Comparison of ENCODE assay signal across 15 cellular contexts in genomic region chr14:43647302-43647701, GRCh38.
DNase-seq lines count a peak whose midpoint lies in the region; ATAC-seq and TF ChIP-seq lines count a peak whose summit lies in the region.
"Had no signal": no experiment of that assay in that cellular context is flagged by ENCODE, and none has a peak within 500 bp of the region (broad histone marks: within the 10 kb centered on the region; RNA-seq: fewer than 3 reads in every experiment).

No MANE protein-coding gene starts in this region.

- no peak overlapping the region for H4K8ac ChIP-seq in mesenchymal stem cell (ENCODE audit: low read length)

- no peak overlapping the region for H2AK5ac ChIP-seq in mesenchymal stem cell (ENCODE audit: low read length, severe bottlenecking)

- DNase-seq in Daoy (ENCODE audit: low read depth), result peak; percentile 10
- DNase-seq in UCSD-AML1 (lab: John Stamatoyannopoulos, UW; ENCODE audit: unreplicated experiment), result peak; percentile 3
- peak; percentile 14 for DNase-seq in mesenchymal stem cell
- no peak for DNase-seq in inferior parietal cortex (ENCODE audit: extremely low spot score)
- DNase-seq: activated CD4-positive, alpha-beta T cell treated with anti-CD3 and anti-CD28 coated beads for 48 hours; activated gamma-delta T cell treated with Interleukin-2 at 50 U/mL for 16 hours; midbrain; posterior cingulate gyrus; stimulated activated CD4-positive, alpha-beta T cell treated with anti-CD3 and anti-CD28 coated beads, Interleukin-2, amount 100 ng/mL, for 24 hours; stimulated activated naive CD4-positive, alpha-beta T cell treated with Interleukin-2 at 50 U/mL for 16 hours; trophoblast cell had no signal

- H3K23ac ChIP-seq in mesenchymal stem cell (ENCODE audit: low read length in 2 of 2), result no peak overlapping the region

- no peak overlapping the region for H3K4ac ChIP-seq in mesenchymal stem cell (ENCODE audit: low read depth in 1 of 2, low read length in 2 of 2)

- no peaks in the 10 kb centered on the region for H3K79me1 ChIP-seq in mesenchymal stem cell (replicated peaks; ENCODE audit: low read length, poor library complexity, severe bottlenecking)

- H3K4me1 ChIP-seq in KMS-11 (ENCODE audit: low read depth, poor library complexity, severe bottlenecking) (no peaks in the 10 kb centered on the region), mesenchymal stem cell (ENCODE audit: control insufficient read depth, insufficient read depth, low read depth, low read length) (no peaks in the 10 kb centered on the region)

- peaks cover 2% of the 10 kb centered on the region for H3K9me3 ChIP-seq in mesenchymal stem cell (ENCODE audit: control insufficient read depth, low read length)

- no peak overlapping the region for H3K18ac ChIP-seq in mesenchymal stem cell (ENCODE audit: low read depth in 1 of 2, low read length in 2 of 2)

- no peaks in the 10 kb centered on the region for H4K20me1 ChIP-seq in KMS-11 (ENCODE audit: insufficient read depth)

- 76% methylated on average over 2 of the region's 4 CpGs for WGBS in mesenchymal stem cell

- no peak overlapping the region for H2BK120ac ChIP-seq in mesenchymal stem cell (ENCODE audit: low read depth, low read length)

- H3K4me2 ChIP-seq in KMS-11 (no peak overlapping the region), mesenchymal stem cell (ENCODE audit: low read length, poor library complexity, severe bottlenecking) (no peak overlapping the region)

- H2BK15ac ChIP-seq in mesenchymal stem cell (ENCODE audit: low read depth, poor library complexity, severe bottlenecking), result no peak overlapping the region

- H2AFZ ChIP-seq in KMS-11 (ENCODE audit: low read depth) (no peak overlapping the region), mesenchymal stem cell (ENCODE audit: low read depth, low read length) (no peak overlapping the region)

- no peak overlapping the region for H3K14ac ChIP-seq in mesenchymal stem cell (ENCODE audit: low read length in 2 of 2)

- H2BK5ac ChIP-seq in mesenchymal stem cell (ENCODE audit: low read depth, low read length, poor library complexity, severe bottlenecking), result no peak overlapping the region

- 0 out of 2 replicates have a peak, but pooled peaks have one; percentile 18 for TF ChIP-seq CTCF in KMS-11 (conservative IDR thresholded peaks at IDR 0.05; ENCODE audit: low read depth, low read length)

- H3K27me3 ChIP-seq in KMS-11 (ENCODE audit: insufficient read depth, low read depth) (no peaks in the 10 kb centered on the region), mesenchymal stem cell (ENCODE audit: control insufficient read depth in 1 of 2, insufficient read depth in 1 of 2, low read length in 2 of 2) (no peaks in the 10 kb centered on the region)

- no peak overlapping the region for H3K4me3 ChIP-seq in KMS-11 (IDR thresholded peaks at IDR 0.05; ENCODE audit: insufficient read depth, low read depth, low read length)
- H3K4me3 ChIP-seq in mesenchymal stem cell (ENCODE audit: insufficient read depth in 1 of 2, low read depth in 1 of 2, low read length in 2 of 2), result no peak overlapping the region

- H3K36me3 ChIP-seq in KMS-11 (ENCODE audit: insufficient read depth) (no peaks in the 10 kb centered on the region), mesenchymal stem cell (ENCODE audit: control insufficient read depth in 1 of 2, insufficient read depth in 2 of 2, low read depth in 1 of 2, low read length in 2 of 2) (no peaks in the 10 kb centered on the region)

- no peak for ATAC-seq in HG03159 (IDR thresholded peaks at IDR 0.05; ENCODE audit: unreplicated experiment)
- no peak for ATAC-seq in GM18517 (IDR thresholded peaks at IDR 0.05; ENCODE audit: unreplicated experiment)
- ATAC-seq: left lobe of liver had no signal

- no peak overlapping the region for H2BK12ac ChIP-seq in mesenchymal stem cell (ENCODE audit: low read length in 2 of 2)

- H3K79me2 ChIP-seq in KMS-11 (ENCODE audit: insufficient read depth, low read depth), result no peaks in the 10 kb centered on the region

- H3K9ac ChIP-seq in KMS-11 (no peak overlapping the region), mesenchymal stem cell (ENCODE audit: low read length) (no peak overlapping the region)

- H3K27ac ChIP-seq in KMS-11 (no peak overlapping the region), mesenchymal stem cell (ENCODE audit: low read length, poor library complexity, severe bottlenecking) (no peak overlapping the region)

- no peak overlapping the region for H4K91ac ChIP-seq in mesenchymal stem cell (ENCODE audit: low read length)
